8 cellular contexts compared by ENCODE assay signal in genomic region chr20:8156603-8157079, GRCh38. TPM values are rescaled to one million over a fixed set of nuclear protein-coding genes. Genes with fewer than 3 reads are reported as not detected.
A peak's percentile ranks its signal among the peaks of the same experiment; 100 is the strongest.
DNase-seq lines count a peak whose midpoint lies in the region; TF ChIP-seq lines count a peak whose summit lies in the region.

No MANE protein-coding gene starts in this region.

- H4K20me1 ChIP-seq in GM23248 (ENCODE audit: insufficient read depth) = no peaks in the 10 kb centered on the region

- H3K9me3 ChIP-seq in GM23248 (ENCODE audit: low read depth) (no peaks in the 10 kb centered on the region), left ventricle myocardium inferior (replicated peaks) (peaks cover 3% of the 10 kb centered on the region), Peyer's patch (no peaks in the 10 kb centered on the region)

- DNase-seq in DMS53 (lab: John Stamatoyannopoulos, UW) = peak; percentile 96
- peak; percentile 57 for DNase-seq in GM23248
- DNase-seq in NCI-H345 treated with DMSO at 0.1 percent for 48 hours (lab: John Stamatoyannopoulos, UW; ENCODE audit: unreplicated experiment) = peak; percentile 73
- no peak for DNase-seq in left ventricle myocardium inferior
- DNase-seq in DMS79 (lab: John Stamatoyannopoulos, UW) = no peak
- DNase-seq in ecto neural progenitor cell (ENCODE audit: low spot score) = no peak
- DNase-seq in Peyer's patch = no peak
- DNase-seq in GDM1 (lab: John Stamatoyannopoulos, UW) = no peak

- H3K36me3 ChIP-seq in GM23248 (ENCODE audit: low read depth) (no peaks in the 10 kb centered on the region), left ventricle myocardium inferior (no peaks in the 10 kb centered on the region), Peyer's patch (no peaks in the 10 kb centered on the region)

- in situ Hi-C loops in GM23248 (cut with MboI) = no loop called here

- no peaks in the 10 kb centered on the region for H3K9me2 ChIP-seq in GM23248 (ENCODE audit: insufficient read depth)

- H3K79me2 ChIP-seq in GM23248 (ENCODE audit: insufficient read depth) = no peaks in the 10 kb centered on the region

- H3K9ac ChIP-seq in GM23248 = no peak overlapping the region

- H3K4me2 ChIP-seq in GM23248 (ENCODE audit: unreplicated experiment) = no peak overlapping the region

- H3K4me3 ChIP-seq in GM23248 (no peak overlapping the region), left ventricle myocardium inferior (no peak overlapping the region), Peyer's patch (no peak overlapping the region)

- no peak for TF ChIP-seq POLR2A in Peyer's patch (IDR thresholded peaks at IDR 0.05)

- intact Hi-C loops in left ventricle myocardium inferior (cut with micrococcal nuclease) = no loop called here

- H3F3A ChIP-seq in GM23248 (ENCODE audit: insufficient read depth) = peaks cover 41% of the 10 kb centered on the region

- TF ChIP-seq CTCF in left ventricle myocardium inferior (IDR thresholded peaks at IDR 0.05; ENCODE audit: borderline replicate concordance) (no peak), Peyer's patch (IDR thresholded peaks at IDR 0.05) (no peak)

- H3K27ac ChIP-seq in GM23248 = no peak overlapping the region
- H3K27ac ChIP-seq in left ventricle myocardium inferior (replicated peaks) = peak overlapping the region; percentile 64
- peak overlapping the region in 2 of 4 donors; percentile 35 to 40 for H3K27ac ChIP-seq in Peyer's patch

- H3K27me3 ChIP-seq in GM23248 (replicated peaks; ENCODE audit: insufficient read depth) (no peaks in the 10 kb centered on the region), left ventricle myocardium inferior (ENCODE audit: low read depth) (no peaks in the 10 kb centered on the region), Peyer's patch (no peaks in the 10 kb centered on the region)

- H3K4me1 ChIP-seq in GM23248 (ENCODE audit: insufficient read depth) (peaks cover 48% of the 10 kb centered on the region), left ventricle myocardium inferior (peaks cover 65% of the 10 kb centered on the region), Peyer's patch (peaks cover 0 to 9% (median 0%) of the 10 kb centered on the region in 4 donors)

- no peak overlapping the region for H2AFZ ChIP-seq in GM23248

RNA-seq across cellular contexts. Expression of gene PLCB1, which starts 24.6 kb away (rescaled TPM):
- total RNA-seq in GM23248 (2014; rRNA removed; shearing (Covaris generic)) = 12.8 and 14.4 TPM in 2 replicates
- polyA plus RNA-seq in GM23248 (2016; fragmentation: Nextera tagmentation; extraction: Ambion mirVana) = 3.7 and 5.5 TPM in 2 replicates
- total RNA-seq in left ventricle myocardium inferior = 6.0 TPM
- total RNA-seq in Peyer's patch = 10 to 100 TPM in 2 of 4 donors, 1 to 10 TPM in 2; 7.2 to 28.1 (median 9.6) TPM

Comparison
In these comparisons a context has a peak if more than half of its experiments do, and no peak if none do; other contexts are left out.
1. DNase-seq: peak in DMS53 (single experiment), GM23248 (single experiment) and NCI-H345 treated with DMSO at 0.1 percent for 48 hours (single experiment); none in left ventricle myocardium inferior (single experiment), DMS79 (single experiment), ecto neural progenitor cell (single experiment), Peyer's patch (0 of 3) and GDM1 (single experiment).